In genomic region chr1:156692409-156692957, GRCh38 we compare ENCODE assay signal across 1 cellular context.
TF ChIP-seq lines count a peak whose summit lies in the region.

No MANE protein-coding gene starts in this region.

TF ChIP-seq in A549, 52 proteins besides CTCF, POLR2A, EP300 and RAD21:
- no peak for TF ChIP-seq SREBF2 (IDR thresholded peaks at IDR 0.05)
- TF ChIP-seq BHLHE40 (IDR thresholded peaks at IDR 0.05; ENCODE audit: low read depth, low read length), result no peak
- no peak for TF ChIP-seq REST (IDR thresholded peaks at IDR 0.05)
- no peak for TF ChIP-seq NR3C1 (IDR thresholded peaks at IDR 0.05)
- no peak for TF ChIP-seq ZSCAN20 (CRISPR knock-in tag; IDR thresholded peaks at IDR 0.05)
- no peak for TF ChIP-seq HOXB5 (CRISPR knock-in tag; IDR thresholded peaks at IDR 0.05)
- no peak for TF ChIP-seq FOSL2 (IDR thresholded peaks at IDR 0.05)
- TF ChIP-seq FOSL2 (CRISPR knock-in tag; IDR thresholded peaks at IDR 0.05), result no peak
- TF ChIP-seq USF2 (IDR thresholded peaks at IDR 0.05), result no peak
- TF ChIP-seq SMC3 (IDR thresholded peaks at IDR 0.05), result no peak
- TF ChIP-seq MAZ (IDR thresholded peaks at IDR 0.05; ENCODE audit: borderline replicate concordance, low read depth, low read length), result no peak
- TF ChIP-seq RNF2 (IDR thresholded peaks at IDR 0.05; ENCODE audit: borderline replicate concordance, low read depth), result no peak
- no peak for TF ChIP-seq KDM1A (IDR thresholded peaks at IDR 0.05; ENCODE audit: low read depth)
- TF ChIP-seq JUNB (IDR thresholded peaks at IDR 0.05), result no peak
- TF ChIP-seq TP53 (CRISPR knock-in tag; IDR thresholded peaks at IDR 0.05), result no peak
- TF ChIP-seq NFE2L2 (conservative IDR thresholded peaks at IDR 0.05; ENCODE audit: low read length), result no peak
- TF ChIP-seq GATA3 (IDR thresholded peaks at IDR 0.05; ENCODE audit: borderline replicate concordance), result no peak
- TF ChIP-seq CBX8 (IDR thresholded peaks at IDR 0.05), result no peak
- TF ChIP-seq TFCP2L1 (CRISPR knock-in tag; IDR thresholded peaks at IDR 0.05), result no peak
- TF ChIP-seq EHMT2 (IDR thresholded peaks at IDR 0.05; ENCODE audit: low read depth), result no peak
